Comparison of ENCODE assay signal across 9 cellular contexts in the genomic region with DNA sequence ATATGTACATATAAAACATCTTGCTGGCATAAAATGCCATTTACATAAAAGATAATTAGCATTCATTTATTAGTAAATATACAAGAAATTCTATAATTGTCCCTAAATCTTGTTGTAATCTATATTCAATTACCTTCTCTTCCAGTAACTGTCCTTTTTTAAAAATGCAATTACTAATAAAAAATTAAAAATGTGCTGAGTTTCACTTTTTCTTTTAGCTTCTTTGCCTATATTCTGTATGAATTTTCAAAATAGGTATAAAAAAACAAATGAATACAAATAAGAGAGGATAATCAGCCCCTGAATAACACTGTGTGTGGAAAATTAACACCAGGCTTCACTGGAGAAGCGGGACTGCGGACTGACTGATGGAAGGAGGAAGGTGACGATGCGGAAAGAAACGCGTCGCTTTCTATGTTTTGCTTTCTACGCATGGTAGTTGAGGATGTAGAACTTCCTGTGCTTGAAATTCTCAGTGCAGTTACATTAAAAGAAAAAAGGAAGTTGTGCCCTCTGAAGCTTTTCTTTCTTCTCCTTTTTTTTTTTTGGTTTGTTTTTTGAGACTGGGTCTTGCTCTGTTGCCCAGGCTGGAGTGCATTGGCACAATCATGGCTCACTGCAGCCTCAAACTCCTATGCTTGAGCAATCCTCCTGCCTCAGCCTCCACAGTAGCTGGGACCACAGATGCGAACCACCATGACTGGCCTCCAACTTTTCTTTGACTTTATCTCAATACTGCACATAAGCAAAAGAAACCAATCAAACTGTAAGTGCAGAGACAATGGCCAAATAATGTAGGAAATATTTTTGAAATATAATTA. TPM values are rescaled to one million over a fixed set of nuclear protein-coding genes. Genes with fewer than 3 reads are reported as not detected.
DNase-seq lines count a peak whose midpoint lies in the region; ATAC-seq, FAIRE-seq and TF ChIP-seq lines count a peak whose summit lies in the region.
"Had no signal": no experiment of that assay in that cellular context is flagged by ENCODE, and none has a peak within 500 bp of the region (broad histone marks: within the 10 kb centered on the region; RNA-seq: fewer than 3 reads in every experiment).

No MANE protein-coding gene starts in this region.

- no peaks in the 10 kb centered on the region for H3K9me2 ChIP-seq in GM23338 (ENCODE audit: insufficient read depth)

- peaks cover 6% of the 10 kb centered on the region for H3K27me3 Mint-ChIP-seq in GM23338 (ENCODE audit: insufficient read depth, low read depth, poor library complexity)

- H3K27me3 ChIP-seq in GM23338 (ENCODE audit: insufficient read depth), result peaks cover 9% of the 10 kb centered on the region

- ATAC-seq in GM18498 (IDR thresholded peaks at IDR 0.05; ENCODE audit: unreplicated experiment), result peak; percentile 90
- ATAC-seq in HG02642 (IDR thresholded peaks at IDR 0.05; ENCODE audit: poor library complexity, unreplicated experiment), result peak; percentile 64
- ATAC-seq in left lobe of liver, result peak; percentile 30
- ATAC-seq in HG02970 (IDR thresholded peaks at IDR 0.05; ENCODE audit: low FRiP score, unreplicated experiment), result no peak
- no peak for ATAC-seq in GM23338

- H3K4me2 ChIP-seq in GM23338, result no peak overlapping the region

- H2AFZ ChIP-seq in GM23338, result no peak overlapping the region

- no peak overlapping the region for H3K27ac Mint-ChIP-seq in GM23338

- H3K27ac ChIP-seq in GM23338 (ENCODE audit: low read depth), result no peak overlapping the region

- peaks cover 10% of the 10 kb centered on the region for H3K4me1 Mint-ChIP-seq in GM23338

- H3K79me2 ChIP-seq in GM23338 (replicated peaks; ENCODE audit: insufficient read depth), result no peaks in the 10 kb centered on the region

- no peaks in the 10 kb centered on the region for H4K20me1 ChIP-seq in GM23338 (replicated peaks; ENCODE audit: insufficient read depth)

- H3K4me3 ChIP-seq in GM23338, result no peak overlapping the region

- peak; percentile 37 for DNase-seq in SIG-M5 (lab: John Stamatoyannopoulos, UW)
- DNase-seq in left lobe of liver (ENCODE audit: low spot score), result no peak
- DNase-seq in RCC 7860 (ENCODE audit: low spot score), result no peak
- DNase-seq in RKO (ENCODE audit: low spot score), result no peak
- DNase-seq in GM23338 (ENCODE audit: low spot score), result no peak

- FAIRE-seq in RCC 7860 (lab: Jason Lieb, UNC), result no peak
- FAIRE-seq: keratinocyte had no signal

- no peaks in the 10 kb centered on the region for H3K36me3 ChIP-seq in GM23338 (ENCODE audit: insufficient read depth)

- peaks cover 6% of the 10 kb centered on the region for H3K4me1 ChIP-seq in GM23338 (ENCODE audit: insufficient read depth)

- no peak overlapping the region for H3K4me3 Mint-ChIP-seq in GM23338

- TF ChIP-seq CTCF in GM23338 (conservative IDR thresholded peaks at IDR 0.05; ENCODE audit: low read depth in 2 of 2), result no peak

- no peaks in the 10 kb centered on the region for H3F3A ChIP-seq in GM23338 (replicated peaks; ENCODE audit: low read depth)

- H3K9me3 Mint-ChIP-seq in GM23338, result peaks cover 7% of the 10 kb centered on the region

- no peaks in the 10 kb centered on the region for H3K36me3 Mint-ChIP-seq in GM23338 (ENCODE audit: low read depth)

TF ChIP-seq in GM23338, 12 proteins besides CTCF, POLR2A, EP300 and RAD21:
- TF ChIP-seq, protein P1, sequence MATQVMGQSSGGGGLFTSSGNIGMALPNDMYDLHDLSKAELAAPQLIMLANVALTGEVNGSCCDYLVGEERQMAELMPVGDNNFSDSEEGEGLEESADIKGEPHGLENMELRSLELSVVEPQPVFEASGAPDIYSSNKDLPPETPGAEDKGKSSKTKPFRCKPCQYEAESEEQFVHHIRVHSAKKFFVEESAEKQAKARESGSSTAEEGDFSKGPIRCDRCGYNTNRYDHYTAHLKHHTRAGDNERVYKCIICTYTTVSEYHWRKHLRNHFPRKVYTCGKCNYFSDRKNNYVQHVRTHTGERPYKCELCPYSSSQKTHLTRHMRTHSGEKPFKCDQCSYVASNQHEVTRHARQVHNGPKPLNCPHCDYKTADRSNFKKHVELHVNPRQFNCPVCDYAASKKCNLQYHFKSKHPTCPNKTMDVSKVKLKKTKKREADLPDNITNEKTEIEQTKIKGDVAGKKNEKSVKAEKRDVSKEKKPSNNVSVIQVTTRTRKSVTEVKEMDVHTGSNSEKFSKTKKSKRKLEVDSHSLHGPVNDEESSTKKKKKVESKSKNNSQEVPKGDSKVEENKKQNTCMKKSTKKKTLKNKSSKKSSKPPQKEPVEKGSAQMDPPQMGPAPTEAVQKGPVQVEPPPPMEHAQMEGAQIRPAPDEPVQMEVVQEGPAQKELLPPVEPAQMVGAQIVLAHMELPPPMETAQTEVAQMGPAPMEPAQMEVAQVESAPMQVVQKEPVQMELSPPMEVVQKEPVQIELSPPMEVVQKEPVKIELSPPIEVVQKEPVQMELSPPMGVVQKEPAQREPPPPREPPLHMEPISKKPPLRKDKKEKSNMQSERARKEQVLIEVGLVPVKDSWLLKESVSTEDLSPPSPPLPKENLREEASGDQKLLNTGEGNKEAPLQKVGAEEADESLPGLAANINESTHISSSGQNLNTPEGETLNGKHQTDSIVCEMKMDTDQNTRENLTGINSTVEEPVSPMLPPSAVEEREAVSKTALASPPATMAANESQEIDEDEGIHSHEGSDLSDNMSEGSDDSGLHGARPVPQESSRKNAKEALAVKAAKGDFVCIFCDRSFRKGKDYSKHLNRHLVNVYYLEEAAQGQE (IDR thresholded peaks at IDR 0.05; ENCODE audit: unreplicated experiment), result no peak
- TF ChIP-seq CREB1 (CRISPR knock-in tag; IDR thresholded peaks at IDR 0.05; ENCODE audit: low read depth), result no peak
- TF ChIP-seq ZNF114 (CRISPR knock-in tag; IDR thresholded peaks at IDR 0.05), result no peak
- TF ChIP-seq, protein P2, sequence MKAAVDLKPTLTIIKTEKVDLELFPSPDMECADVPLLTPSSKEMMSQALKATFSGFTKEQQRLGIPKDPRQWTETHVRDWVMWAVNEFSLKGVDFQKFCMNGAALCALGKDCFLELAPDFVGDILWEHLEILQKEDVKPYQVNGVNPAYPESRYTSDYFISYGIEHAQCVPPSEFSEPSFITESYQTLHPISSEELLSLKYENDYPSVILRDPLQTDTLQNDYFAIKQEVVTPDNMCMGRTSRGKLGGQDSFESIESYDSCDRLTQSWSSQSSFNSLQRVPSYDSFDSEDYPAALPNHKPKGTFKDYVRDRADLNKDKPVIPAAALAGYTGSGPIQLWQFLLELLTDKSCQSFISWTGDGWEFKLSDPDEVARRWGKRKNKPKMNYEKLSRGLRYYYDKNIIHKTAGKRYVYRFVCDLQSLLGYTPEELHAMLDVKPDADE (IDR thresholded peaks at IDR 0.05), result no peak

RNA-seq across cellular contexts. Expression of a gene that starts 7.4 kb away (rescaled TPM):
- total RNA-seq in left lobe of liver, result 24.3 TPM
- 16.9 and 19.8 TPM in 2 replicates for total RNA-seq in GM23338 (2014; rRNA removed; shearing (Covaris generic))
- polyA plus RNA-seq in GM23338 (2016; fragmentation: Nextera tagmentation; extraction: Ambion mirVana), result 8.3 and 8.9 TPM in 2 replicates

Comparison
In these comparisons a context has a peak if more than half of its experiments do, and no peak if none do; other contexts are left out.
1. ATAC-seq: peak in GM18498 (single experiment), HG02642 (single experiment) and left lobe of liver (single experiment); none in HG02970 (single experiment) and GM23338 (single experiment).